8 cellular contexts compared by ENCODE assay signal in genomic region chr12:120356567-120357030, GRCh38. TPM values are rescaled to one million over a fixed set of nuclear protein-coding genes. Genes with fewer than 3 reads are reported as not detected.
DNase-seq lines count a peak whose midpoint lies in the region; ATAC-seq and TF ChIP-seq lines count a peak whose summit lies in the region.

No MANE protein-coding gene starts in this region.

- POLR2A ChIA-PET in MCF 10A (lab: Yijun Ruan, JAX), result interaction anchor here (0.5 to 1.4 kb wide), 4 partner anchors 62 to 110 kb away, joined by 3 to 5 read pairs (median 4); no protein-coding TSS in a partner anchor

- peaks cover 11% of the 10 kb centered on the region for H3K27me3 Mint-ChIP-seq in MCF 10A (ENCODE audit: insufficient read depth, unreplicated experiment)

- peak overlapping the region; percentile 24 for H3K4me3 Mint-ChIP-seq in MCF 10A (ENCODE audit: unreplicated experiment)

- H3K9me3 Mint-ChIP-seq in MCF 10A (ENCODE audit: unreplicated experiment), result no peaks in the 10 kb centered on the region

- H3K27ac ChIP-seq in WERI-Rb-1, result peak overlapping the region; percentile 5; the same call in 1 of the 2 replicates

- no peak for ATAC-seq in HG03520 (IDR thresholded peaks at IDR 0.05; ENCODE audit: unreplicated experiment)

- H3K36me3 Mint-ChIP-seq in MCF 10A (ENCODE audit: insufficient read depth, unreplicated experiment), result no peaks in the 10 kb centered on the region

- no peak overlapping the region for H3K27ac Mint-ChIP-seq in MCF 10A (ENCODE audit: low read depth, unreplicated experiment)

- H3K4me3 ChIP-seq in WERI-Rb-1 (ENCODE audit: low read depth, low read length), result no peak overlapping the region

- H3K9me3 ChIP-seq in WERI-Rb-1 (ENCODE audit: severe bottlenecking), result no peaks in the 10 kb centered on the region

- intact Hi-C loops in MCF 10A (cut with micrococcal nuclease), result loop anchor here (1.0 to 2.0 kb wide), 3 partner anchors 74 to 110 kb away; partner anchors contain the start of gene COX6A1

- CTCF ChIA-PET in MCF 10A (lab: Yijun Ruan, JAX), result interaction anchor here (0.6 to 3.1 kb wide), 27 partner anchors 9 to 753 kb away, joined by 3 to 33 read pairs (median 4); no protein-coding TSS in a partner anchor

- TF ChIP-seq CTCF in WERI-Rb-1 (IDR thresholded peaks at IDR 0.05; ENCODE audit: low read depth, low read length) (peak; percentile 90), MCF 10A (IDR thresholded peaks at IDR 0.05; ENCODE audit: unreplicated experiment) (peak; percentile 82)

- no peaks in the 10 kb centered on the region for H3K4me1 Mint-ChIP-seq in MCF 10A (ENCODE audit: insufficient read depth, unreplicated experiment)

- H3K27me3 ChIP-seq in WERI-Rb-1 (ENCODE audit: insufficient read depth, low read depth, severe bottlenecking), result no peaks in the 10 kb centered on the region

- peaks cover 91% of the 10 kb centered on the region for H3K36me3 ChIP-seq in WERI-Rb-1

- BruUV-seq in MCF 10A (replicated peaks; lab: Mats Ljungman, UMichigan), result no TSS peak

- DNase-seq in activated gamma-delta T cell treated with Interleukin-2 at 50 U/mL for 16 hours (peak; percentile 73), activated gamma-delta T cell (lab: John Stamatoyannopoulos, UW) (no peak), NCI-H2171 treated with DMSO at 0.1 percent for 48 hours (lab: John Stamatoyannopoulos, UW) (peak; percentile 59), WERI-Rb-1 (peak; percentile 89), MCF 10A (ENCODE audit: unreplicated experiment) (peak; percentile 88), islet precursor cell (peak; percentile 100)
- peak; percentile 87 for DNase-seq in stimulated activated CD4-positive, alpha-beta T cell treated with anti-CD3 and anti-CD28 coated beads, Interleukin-15, amount 100 ng/mL, for 24 hours

RNA-seq across cellular contexts. Expression of gene MSI1, which starts 12.4 kb away (rescaled TPM):
- not detected in 2 replicates for total RNA-seq in MCF 10A (2022)

RNA-seq across cellular contexts. Expression of gene PLA2G1B, which starts 29.0 kb away (rescaled TPM):
- total RNA-seq in MCF 10A (2022), result not detected in 2 replicates

RNA-seq across cellular contexts. Expression of gene SIRT4, which starts 54.5 kb away (rescaled TPM):
- 0.61 TPM in 1 of 2 replicates, not detected in the other for total RNA-seq in MCF 10A (2022)
